Comparison of ENCODE assay signal across 1 cellular context in genomic region chr4:78788005-78788889, GRCh38.
TF ChIP-seq lines count a peak whose summit lies in the region.

No MANE protein-coding gene starts in this region.

TF ChIP-seq in GM12878, 131 proteins besides CTCF, POLR2A, EP300 and RAD21 (continued from another document):
- TF ChIP-seq, protein P1, sequence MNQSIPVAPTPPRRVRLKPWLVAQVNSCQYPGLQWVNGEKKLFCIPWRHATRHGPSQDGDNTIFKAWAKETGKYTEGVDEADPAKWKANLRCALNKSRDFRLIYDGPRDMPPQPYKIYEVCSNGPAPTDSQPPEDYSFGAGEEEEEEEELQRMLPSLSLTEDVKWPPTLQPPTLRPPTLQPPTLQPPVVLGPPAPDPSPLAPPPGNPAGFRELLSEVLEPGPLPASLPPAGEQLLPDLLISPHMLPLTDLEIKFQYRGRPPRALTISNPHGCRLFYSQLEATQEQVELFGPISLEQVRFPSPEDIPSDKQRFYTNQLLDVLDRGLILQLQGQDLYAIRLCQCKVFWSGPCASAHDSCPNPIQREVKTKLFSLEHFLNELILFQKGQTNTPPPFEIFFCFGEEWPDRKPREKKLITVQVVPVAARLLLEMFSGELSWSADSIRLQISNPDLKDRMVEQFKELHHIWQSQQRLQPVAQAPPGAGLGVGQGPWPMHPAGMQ (IDR thresholded peaks at IDR 0.05; ENCODE audit: borderline replicate concordance), result no peak
- TF ChIP-seq BMI1 (IDR thresholded peaks at IDR 0.05; ENCODE audit: borderline replicate concordance) (no peak), ZNF622 (IDR thresholded peaks at IDR 0.05) (no peak)
